Comparison of ENCODE assay signal across 9 cellular contexts in the genomic region with DNA sequence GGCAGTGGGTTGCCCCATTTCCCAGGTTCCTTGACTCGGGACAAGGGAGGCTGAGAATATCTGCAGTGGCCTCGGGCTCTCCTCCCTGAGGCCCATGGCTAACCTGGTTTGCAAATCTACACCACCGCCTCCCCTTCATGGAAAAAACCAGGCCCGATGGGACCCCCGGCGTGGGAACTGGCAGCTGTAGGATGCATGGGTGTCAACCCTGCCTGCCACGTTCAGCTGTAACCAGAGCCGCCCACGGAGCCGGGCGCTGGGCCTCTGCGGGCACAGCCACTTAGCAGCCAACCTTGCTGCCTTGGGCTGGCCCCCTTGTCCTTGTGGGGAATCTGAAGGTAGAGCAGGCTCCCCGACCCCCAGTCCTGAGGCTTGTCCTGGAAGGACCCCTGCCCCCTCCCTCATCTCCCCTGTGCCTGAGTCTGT. TPM values are rescaled to one million over a fixed set of nuclear protein-coding genes. Genes with fewer than 3 reads are reported as not detected.
DNase-seq lines count a peak whose midpoint lies in the region; ATAC-seq, FAIRE-seq and TF ChIP-seq lines count a peak whose summit lies in the region.
"Had no signal": no experiment of that assay in that cellular context is flagged by ENCODE, and none has a peak within 500 bp of the region (broad histone marks: within the 10 kb centered on the region; RNA-seq: fewer than 3 reads in every experiment).

No MANE protein-coding gene starts in this region.

- peaks cover 2% of the 10 kb centered on the region for H3K4me1 Mint-ChIP-seq in endothelial cell (ENCODE audit: unreplicated experiment)

- H3K4me1 ChIP-seq in ovary (ENCODE audit: insufficient read depth): peaks cover 11% of the 10 kb centered on the region

- no peaks in the 10 kb centered on the region for H3K9me3 Mint-ChIP-seq in endothelial cell (ENCODE audit: unreplicated experiment)

- no peak for TF ChIP-seq POLR2A in ovary (IDR thresholded peaks at IDR 0.05)

- TF ChIP-seq CTCF in C4-2B (conservative IDR thresholded peaks at IDR 0.05) (no peak), ovary (IDR thresholded peaks at IDR 0.05) (no peak), endothelial cell (IDR thresholded peaks at IDR 0.05; ENCODE audit: unreplicated experiment) (no peak)

- no peak for ATAC-seq in GM21723 (IDR thresholded peaks at IDR 0.05; ENCODE audit: unreplicated experiment)

- H3K4me3 Mint-ChIP-seq in endothelial cell (ENCODE audit: unreplicated experiment): no peak overlapping the region

- H3K36me3 ChIP-seq in MG63 (peaks cover 7% of the 10 kb centered on the region), ovary (no peaks in the 10 kb centered on the region)
- H3K36me3 ChIP-seq: uterus had no signal

- H3K4me3 ChIP-seq in MG63 (peak overlapping the region; percentile 62), ovary (no peak overlapping the region)

- intact Hi-C loops in ovary (cut with DNase I): loop anchor here in 2 of 4 donors (10.0 kb wide), 2 partner anchors 136 to 246 kb away; a partner anchor contains a TSS

- H3K27me3 Mint-ChIP-seq in endothelial cell (ENCODE audit: unreplicated experiment): peaks cover 11% of the 10 kb centered on the region

- H3K9me3 ChIP-seq in MG63 (no peaks in the 10 kb centered on the region), ovary (no peaks in the 10 kb centered on the region)
- H3K9me3 ChIP-seq: uterus had no signal

- FAIRE-seq in RCC 7860 (lab: Jason Lieb, UNC): no peak

- H3K27ac ChIP-seq in C4-2B (peak overlapping the region; percentile 97), epithelial cell of prostate (peak overlapping the region; percentile 79), ovary (no peak overlapping the region)

- H3K36me3 Mint-ChIP-seq in endothelial cell (ENCODE audit: low read depth, unreplicated experiment): no peaks in the 10 kb centered on the region

- no peak overlapping the region for H3K27ac Mint-ChIP-seq in endothelial cell (ENCODE audit: unreplicated experiment)

- WGBS in ovary, 3 donors: 87 to 100% (median 91%) methylated on average over 13 of the region's 13 CpGs

- no peaks in the 10 kb centered on the region for H3K27me3 ChIP-seq in MG63
- H3K27me3 ChIP-seq in ovary: no peaks in the 10 kb centered on the region
- H3K27me3 ChIP-seq: uterus had no signal

- no peak for TF ChIP-seq EP300 in ovary (IDR thresholded peaks at IDR 0.05)

- DNase-seq in MG63 (no peak), epithelial cell of prostate (ENCODE audit: low read depth, low spot score) (no peak), ovary (peak in 4 of 5 donors; percentile 18 to 49 (median 48)), RCC 7860 (ENCODE audit: low spot score) (no peak), endothelial cell (ENCODE audit: low spot score) (no peak), NCI-H345 treated with DMSO at 0.1 percent for 48 hours (lab: John Stamatoyannopoulos, UW; ENCODE audit: unreplicated experiment) (no peak)

RNA-seq across cellular contexts. Expression of a gene that starts 1.6 kb away (rescaled TPM):
- total RNA-seq in MG63 (2014; rRNA removed; shearing (Covaris generic); ENCODE audit: low replicate concordance): 20.1 and 25.2 TPM in 2 replicates
- total RNA-seq in ovary (10 to 100 TPM in 6 of 7 donors, 1 to 10 TPM in 1; 7.3 to 26.0 (median 17.6) TPM), endothelial cell (ENCODE audit: unreplicated experiment) (7.6 TPM)
- polyA plus RNA-seq in ovary: 1 to 10 TPM; 1.1 to 8.5 TPM

Comparison
In these comparisons a context has a peak if more than half of its experiments do, and no peak if none do; other contexts are left out.
1. H3K27ac ChIP-seq: peak in C4-2B (single experiment) and epithelial cell of prostate (single experiment); none in ovary (0 of 2).
2. DNase-seq: peak in ovary (4 of 5); none in MG63 (single experiment), epithelial cell of prostate (single experiment), RCC 7860 (single experiment), endothelial cell (single experiment) and NCI-H345 treated with DMSO at 0.1 percent for 48 hours (single experiment).